Comparison of ENCODE assay signal across 1 cellular context in the genomic region with DNA sequence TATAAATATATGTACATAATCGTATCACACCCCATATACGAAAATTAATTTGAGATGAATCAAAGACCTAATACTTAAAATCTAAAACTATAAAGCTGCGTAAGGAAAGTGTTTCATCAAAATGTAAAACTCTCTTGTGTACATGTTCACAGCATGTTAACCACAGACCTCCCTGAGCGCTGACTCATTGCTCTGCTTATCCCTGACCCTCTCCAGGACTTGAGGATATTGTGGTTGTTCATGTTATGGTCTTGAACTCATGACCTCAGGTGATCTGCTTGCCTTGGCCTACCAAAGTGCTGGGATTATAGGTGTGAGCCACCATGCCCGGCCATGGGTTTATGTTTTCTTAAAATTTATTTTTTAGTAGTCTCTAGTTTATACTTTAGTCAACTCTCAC.
TF ChIP-seq lines count a peak whose summit lies in the region.

No MANE protein-coding gene starts in this region.

TF ChIP-seq in SK-N-SH, 30 proteins besides CTCF, POLR2A, EP300 and RAD21 (continued from another document):
- TF ChIP-seq, protein P1, sequence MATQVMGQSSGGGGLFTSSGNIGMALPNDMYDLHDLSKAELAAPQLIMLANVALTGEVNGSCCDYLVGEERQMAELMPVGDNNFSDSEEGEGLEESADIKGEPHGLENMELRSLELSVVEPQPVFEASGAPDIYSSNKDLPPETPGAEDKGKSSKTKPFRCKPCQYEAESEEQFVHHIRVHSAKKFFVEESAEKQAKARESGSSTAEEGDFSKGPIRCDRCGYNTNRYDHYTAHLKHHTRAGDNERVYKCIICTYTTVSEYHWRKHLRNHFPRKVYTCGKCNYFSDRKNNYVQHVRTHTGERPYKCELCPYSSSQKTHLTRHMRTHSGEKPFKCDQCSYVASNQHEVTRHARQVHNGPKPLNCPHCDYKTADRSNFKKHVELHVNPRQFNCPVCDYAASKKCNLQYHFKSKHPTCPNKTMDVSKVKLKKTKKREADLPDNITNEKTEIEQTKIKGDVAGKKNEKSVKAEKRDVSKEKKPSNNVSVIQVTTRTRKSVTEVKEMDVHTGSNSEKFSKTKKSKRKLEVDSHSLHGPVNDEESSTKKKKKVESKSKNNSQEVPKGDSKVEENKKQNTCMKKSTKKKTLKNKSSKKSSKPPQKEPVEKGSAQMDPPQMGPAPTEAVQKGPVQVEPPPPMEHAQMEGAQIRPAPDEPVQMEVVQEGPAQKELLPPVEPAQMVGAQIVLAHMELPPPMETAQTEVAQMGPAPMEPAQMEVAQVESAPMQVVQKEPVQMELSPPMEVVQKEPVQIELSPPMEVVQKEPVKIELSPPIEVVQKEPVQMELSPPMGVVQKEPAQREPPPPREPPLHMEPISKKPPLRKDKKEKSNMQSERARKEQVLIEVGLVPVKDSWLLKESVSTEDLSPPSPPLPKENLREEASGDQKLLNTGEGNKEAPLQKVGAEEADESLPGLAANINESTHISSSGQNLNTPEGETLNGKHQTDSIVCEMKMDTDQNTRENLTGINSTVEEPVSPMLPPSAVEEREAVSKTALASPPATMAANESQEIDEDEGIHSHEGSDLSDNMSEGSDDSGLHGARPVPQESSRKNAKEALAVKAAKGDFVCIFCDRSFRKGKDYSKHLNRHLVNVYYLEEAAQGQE (IDR thresholded peaks at IDR 0.05; ENCODE audit: low read depth, low read length) = no peak
- TF ChIP-seq TEAD4 (IDR thresholded peaks at IDR 0.05; ENCODE audit: borderline replicate concordance, insufficient read depth) (no peak), YY1 (IDR thresholded peaks at IDR 0.05; ENCODE audit: low read depth) (no peak), FOXM1 (IDR thresholded peaks at IDR 0.05; ENCODE audit: low read depth) (no peak)
- TF ChIP-seq, protein P2, sequence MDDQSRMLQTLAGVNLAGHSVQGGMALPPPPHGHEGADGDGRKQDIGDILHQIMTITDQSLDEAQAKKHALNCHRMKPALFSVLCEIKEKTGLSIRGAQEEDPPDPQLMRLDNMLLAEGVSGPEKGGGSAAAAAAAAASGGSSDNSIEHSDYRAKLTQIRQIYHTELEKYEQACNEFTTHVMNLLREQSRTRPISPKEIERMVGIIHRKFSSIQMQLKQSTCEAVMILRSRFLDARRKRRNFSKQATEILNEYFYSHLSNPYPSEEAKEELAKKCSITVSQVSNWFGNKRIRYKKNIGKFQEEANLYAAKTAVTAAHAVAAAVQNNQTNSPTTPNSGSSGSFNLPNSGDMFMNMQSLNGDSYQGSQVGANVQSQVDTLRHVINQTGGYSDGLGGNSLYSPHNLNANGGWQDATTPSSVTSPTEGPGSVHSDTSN (IDR thresholded peaks at IDR 0.05) = no peak
